ENCODE assay signal across 1 cellular context in the genomic region with DNA sequence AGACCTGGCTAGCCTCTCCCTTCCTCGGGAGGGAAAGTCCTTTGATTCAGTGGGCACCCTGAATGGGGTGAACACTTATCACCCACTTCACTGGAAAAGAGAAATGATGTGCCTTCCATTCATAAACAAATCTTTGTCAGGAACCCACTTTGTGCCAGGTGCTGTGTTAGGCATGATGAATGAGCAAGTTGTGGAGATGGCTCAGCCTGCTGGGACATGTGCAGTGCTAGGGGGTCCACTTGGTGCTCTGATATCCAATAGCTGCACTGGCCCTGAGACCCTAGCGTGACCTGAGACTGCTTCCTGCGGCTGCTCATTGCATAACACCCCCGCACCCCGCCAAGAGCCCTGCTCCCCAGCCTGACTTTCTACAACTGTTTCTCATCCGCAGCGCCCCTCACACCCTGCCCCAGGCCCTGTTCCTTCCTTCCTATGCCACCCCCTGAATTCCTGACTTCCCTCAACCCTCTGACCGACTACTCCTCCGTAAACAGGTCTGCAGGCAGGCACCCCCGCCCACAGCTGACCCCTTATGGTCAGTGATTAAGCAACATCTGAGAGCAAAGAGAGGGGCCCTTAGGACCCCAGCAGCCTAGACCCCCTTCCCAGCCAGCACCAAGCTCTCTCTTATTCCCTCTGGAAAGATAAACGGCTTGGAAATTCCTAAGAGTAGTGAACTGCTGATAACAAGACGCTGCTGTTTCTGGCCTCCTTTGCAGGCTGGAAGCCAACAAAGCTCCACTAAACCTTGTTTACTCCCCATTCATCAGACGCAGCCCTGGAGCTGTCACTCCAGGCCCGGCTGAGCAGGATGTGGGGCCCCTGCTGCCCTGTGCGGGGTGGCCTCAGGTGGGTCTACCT.
TF ChIP-seq lines count a peak whose summit lies in the region.

No MANE protein-coding gene starts in this region.

TF ChIP-seq in HepG2, 621 proteins besides CTCF, POLR2A, EP300 and RAD21 (continued from another document and continues in another):
- TF ChIP-seq, protein P1, sequence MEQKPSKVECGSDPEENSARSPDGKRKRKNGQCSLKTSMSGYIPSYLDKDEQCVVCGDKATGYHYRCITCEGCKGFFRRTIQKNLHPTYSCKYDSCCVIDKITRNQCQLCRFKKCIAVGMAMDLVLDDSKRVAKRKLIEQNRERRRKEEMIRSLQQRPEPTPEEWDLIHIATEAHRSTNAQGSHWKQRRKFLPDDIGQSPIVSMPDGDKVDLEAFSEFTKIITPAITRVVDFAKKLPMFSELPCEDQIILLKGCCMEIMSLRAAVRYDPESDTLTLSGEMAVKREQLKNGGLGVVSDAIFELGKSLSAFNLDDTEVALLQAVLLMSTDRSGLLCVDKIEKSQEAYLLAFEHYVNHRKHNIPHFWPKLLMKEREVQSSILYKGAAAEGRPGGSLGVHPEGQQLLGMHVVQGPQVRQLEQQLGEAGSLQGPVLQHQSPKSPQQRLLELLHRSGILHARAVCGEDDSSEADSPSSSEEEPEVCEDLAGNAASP (CRISPR knock-in tag; IDR thresholded peaks at IDR 0.05; ENCODE audit: borderline replicate concordance): peak; percentile 15; the same call in 1 of the 2 replicates
- TF ChIP-seq, protein P2, sequence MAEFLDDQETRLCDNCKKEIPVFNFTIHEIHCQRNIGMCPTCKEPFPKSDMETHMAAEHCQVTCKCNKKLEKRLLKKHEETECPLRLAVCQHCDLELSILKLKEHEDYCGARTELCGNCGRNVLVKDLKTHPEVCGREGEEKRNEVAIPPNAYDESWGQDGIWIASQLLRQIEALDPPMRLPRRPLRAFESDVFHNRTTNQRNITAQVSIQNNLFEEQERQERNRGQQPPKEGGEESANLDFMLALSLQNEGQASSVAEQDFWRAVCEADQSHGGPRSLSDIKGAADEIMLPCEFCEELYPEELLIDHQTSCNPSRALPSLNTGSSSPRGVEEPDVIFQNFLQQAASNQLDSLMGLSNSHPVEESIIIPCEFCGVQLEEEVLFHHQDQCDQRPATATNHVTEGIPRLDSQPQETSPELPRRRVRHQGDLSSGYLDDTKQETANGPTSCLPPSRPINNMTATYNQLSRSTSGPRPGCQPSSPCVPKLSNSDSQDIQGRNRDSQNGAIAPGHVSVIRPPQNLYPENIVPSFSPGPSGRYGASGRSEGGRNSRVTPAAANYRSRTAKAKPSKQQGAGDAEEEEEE (CRISPR knock-in tag; IDR thresholded peaks at IDR 0.05; ENCODE audit: borderline replicate concordance): no peak
- TF ChIP-seq ZNF512B (CRISPR knock-in tag; IDR thresholded peaks at IDR 0.05; ENCODE audit: borderline replicate concordance): no peak
- TF ChIP-seq ATF1 (CRISPR knock-in tag; IDR thresholded peaks at IDR 0.05): no peak
- no peak for TF ChIP-seq RAD51 (IDR thresholded peaks at IDR 0.05; ENCODE audit: borderline replicate concordance)
- TF ChIP-seq PBX2 (CRISPR knock-in tag; IDR thresholded peaks at IDR 0.05): peak; percentile 56; the same call in 1 of the 2 replicates
- TF ChIP-seq FOXA3 (CRISPR knock-in tag; IDR thresholded peaks at IDR 0.05): peak; percentile 75; the same call in 1 of the 2 replicates
- TF ChIP-seq ZNF816 (CRISPR knock-in tag; IDR thresholded peaks at IDR 0.05; ENCODE audit: borderline replicate concordance): no peak
- TF ChIP-seq, protein P3, sequence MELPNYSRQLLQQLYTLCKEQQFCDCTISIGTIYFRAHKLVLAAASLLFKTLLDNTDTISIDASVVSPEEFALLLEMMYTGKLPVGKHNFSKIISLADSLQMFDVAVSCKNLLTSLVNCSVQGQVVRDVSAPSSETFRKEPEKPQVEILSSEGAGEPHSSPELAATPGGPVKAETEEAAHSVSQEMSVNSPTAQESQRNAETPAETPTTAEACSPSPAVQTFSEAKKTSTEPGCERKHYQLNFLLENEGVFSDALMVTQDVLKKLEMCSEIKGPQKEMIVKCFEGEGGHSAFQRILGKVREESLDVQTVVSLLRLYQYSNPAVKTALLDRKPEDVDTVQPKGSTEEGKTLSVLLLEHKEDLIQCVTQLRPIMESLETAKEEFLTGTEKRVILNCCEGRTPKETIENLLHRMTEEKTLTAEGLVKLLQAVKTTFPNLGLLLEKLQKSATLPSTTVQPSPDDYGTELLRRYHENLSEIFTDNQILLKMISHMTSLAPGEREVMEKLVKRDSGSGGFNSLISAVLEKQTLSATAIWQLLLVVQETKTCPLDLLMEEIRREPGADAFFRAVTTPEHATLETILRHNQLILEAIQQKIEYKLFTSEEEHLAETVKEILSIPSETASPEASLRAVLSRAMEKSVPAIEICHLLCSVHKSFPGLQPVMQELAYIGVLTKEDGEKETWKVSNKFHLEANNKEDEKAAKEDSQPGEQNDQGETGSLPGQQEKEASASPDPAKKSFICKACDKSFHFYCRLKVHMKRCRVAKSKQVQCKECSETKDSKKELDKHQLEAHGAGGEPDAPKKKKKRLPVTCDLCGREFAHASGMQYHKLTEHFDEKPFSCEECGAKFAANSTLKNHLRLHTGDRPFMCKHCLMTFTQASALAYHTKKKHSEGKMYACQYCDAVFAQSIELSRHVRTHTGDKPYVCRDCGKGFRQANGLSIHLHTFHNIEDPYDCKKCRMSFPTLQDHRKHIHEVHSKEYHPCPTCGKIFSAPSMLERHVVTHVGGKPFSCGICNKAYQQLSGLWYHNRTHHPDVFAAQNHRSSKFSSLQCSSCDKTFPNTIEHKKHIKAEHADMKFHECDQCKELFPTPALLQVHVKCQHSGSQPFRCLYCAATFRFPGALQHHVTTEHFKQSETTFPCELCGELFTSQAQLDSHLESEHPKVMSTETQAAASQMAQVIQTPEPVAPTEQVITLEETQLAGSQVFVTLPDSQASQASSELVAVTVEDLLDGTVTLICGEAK (IDR thresholded peaks at IDR 0.05): no peak
- TF ChIP-seq, protein P3 (CRISPR knock-in tag; IDR thresholded peaks at IDR 0.05): no peak
- no peak for TF ChIP-seq MBD4 (IDR thresholded peaks at IDR 0.05; ENCODE audit: borderline replicate concordance, low read length)
- no peak for TF ChIP-seq FOXM1 (CRISPR knock-in tag; IDR thresholded peaks at IDR 0.05)
- no peak for TF ChIP-seq ZNF737 (CRISPR knock-in tag; IDR thresholded peaks at IDR 0.05; ENCODE audit: borderline replicate concordance)
- TF ChIP-seq HNRNPK (IDR thresholded peaks at IDR 0.05; ENCODE audit: low read depth, low read length, poor library complexity, severe bottlenecking): no peak
- TF ChIP-seq ZNF337 (CRISPR knock-in tag; IDR thresholded peaks at IDR 0.05; ENCODE audit: borderline replicate concordance, low read depth): no peak
- TF ChIP-seq, protein P4, sequence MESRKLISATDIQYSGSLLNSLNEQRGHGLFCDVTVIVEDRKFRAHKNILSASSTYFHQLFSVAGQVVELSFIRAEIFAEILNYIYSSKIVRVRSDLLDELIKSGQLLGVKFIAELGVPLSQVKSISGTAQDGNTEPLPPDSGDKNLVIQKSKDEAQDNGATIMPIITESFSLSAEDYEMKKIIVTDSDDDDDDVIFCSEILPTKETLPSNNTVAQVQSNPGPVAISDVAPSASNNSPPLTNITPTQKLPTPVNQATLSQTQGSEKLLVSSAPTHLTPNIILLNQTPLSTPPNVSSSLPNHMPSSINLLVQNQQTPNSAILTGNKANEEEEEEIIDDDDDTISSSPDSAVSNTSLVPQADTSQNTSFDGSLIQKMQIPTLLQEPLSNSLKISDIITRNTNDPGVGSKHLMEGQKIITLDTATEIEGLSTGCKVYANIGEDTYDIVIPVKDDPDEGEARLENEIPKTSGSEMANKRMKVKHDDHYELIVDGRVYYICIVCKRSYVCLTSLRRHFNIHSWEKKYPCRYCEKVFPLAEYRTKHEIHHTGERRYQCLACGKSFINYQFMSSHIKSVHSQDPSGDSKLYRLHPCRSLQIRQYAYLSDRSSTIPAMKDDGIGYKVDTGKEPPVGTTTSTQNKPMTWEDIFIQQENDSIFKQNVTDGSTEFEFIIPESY (CRISPR knock-in tag; IDR thresholded peaks at IDR 0.05): peak; percentile 82
- no peak for TF ChIP-seq ELK4 (CRISPR knock-in tag; IDR thresholded peaks at IDR 0.05; ENCODE audit: borderline replicate concordance)
- 0 out of 2 replicates have a peak, but pooled peaks have one; percentile 49 for TF ChIP-seq DPF2 (CRISPR knock-in tag; IDR thresholded peaks at IDR 0.05; ENCODE audit: borderline replicate concordance, low read depth)
- TF ChIP-seq, protein P5, sequence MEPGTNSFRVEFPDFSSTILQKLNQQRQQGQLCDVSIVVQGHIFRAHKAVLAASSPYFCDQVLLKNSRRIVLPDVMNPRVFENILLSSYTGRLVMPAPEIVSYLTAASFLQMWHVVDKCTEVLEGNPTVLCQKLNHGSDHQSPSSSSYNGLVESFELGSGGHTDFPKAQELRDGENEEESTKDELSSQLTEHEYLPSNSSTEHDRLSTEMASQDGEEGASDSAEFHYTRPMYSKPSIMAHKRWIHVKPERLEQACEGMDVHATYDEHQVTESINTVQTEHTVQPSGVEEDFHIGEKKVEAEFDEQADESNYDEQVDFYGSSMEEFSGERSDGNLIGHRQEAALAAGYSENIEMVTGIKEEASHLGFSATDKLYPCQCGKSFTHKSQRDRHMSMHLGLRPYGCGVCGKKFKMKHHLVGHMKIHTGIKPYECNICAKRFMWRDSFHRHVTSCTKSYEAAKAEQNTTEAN (CRISPR knock-in tag; conservative IDR thresholded peaks at IDR 0.05): no peak
